In genomic region chr11:134349802-134350355, GRCh38 we compare ENCODE assay signal across 21 cellular contexts. TPM values are rescaled to one million over a fixed set of nuclear protein-coding genes. Genes with fewer than 3 reads are reported as not detected.
A peak's percentile ranks its signal among the peaks of the same experiment; 100 is the strongest.
DNase-seq lines count a peak whose midpoint lies in the region; ATAC-seq and TF ChIP-seq lines count a peak whose summit lies in the region.
"Had no signal": no experiment of that assay in that cellular context is flagged by ENCODE, and none has a peak within 500 bp of the region (broad histone marks: within the 10 kb centered on the region; RNA-seq: fewer than 3 reads in every experiment).

No MANE protein-coding gene starts in this region.

- peak overlapping the region; percentile 77 for H3K27ac Mint-ChIP-seq in activated CD4-positive, alpha-beta memory T cell treated with anti-CD3 and anti-CD28 coated beads, Interleukin-2, amount 10 ng/mL, durations not matched to agents 7 days and 5 days
- no peak overlapping the region for H3K27ac Mint-ChIP-seq in activated CD4-positive, alpha-beta memory T cell treated with anti-CD3 and anti-CD28 coated beads for 36 hours
- H3K27ac Mint-ChIP-seq in activated T-helper 17 cell treated with anti-CD3 and anti-CD28 coated beads, Interleukin-2, amount 50 U/mL, for 72 hours: peak overlapping the region; percentile 48
- H3K27ac Mint-ChIP-seq in Calu3 (ENCODE audit: unreplicated experiment): no peak overlapping the region
- H3K27ac Mint-ChIP-seq: CD4-positive, CD25-positive, alpha-beta regulatory T cell; mesothelial cell of epicardium; type B pancreatic cell had no signal

- peaks cover 2% of the 10 kb centered on the region for H3K36me3 Mint-ChIP-seq in activated CD4-positive, alpha-beta memory T cell treated with anti-CD3 and anti-CD28 coated beads, Interleukin-2, amount 10 ng/mL, durations not matched to agents 7 days and 5 days (ENCODE audit: low read depth)
- peaks cover 2% of the 10 kb centered on the region for H3K36me3 Mint-ChIP-seq in activated CD4-positive, alpha-beta memory T cell treated with anti-CD3 and anti-CD28 coated beads for 36 hours
- H3K36me3 Mint-ChIP-seq in activated T-helper 17 cell treated with anti-CD3 and anti-CD28 coated beads, Interleukin-2, amount 50 U/mL, for 72 hours (ENCODE audit: low read depth): no peaks in the 10 kb centered on the region
- H3K36me3 Mint-ChIP-seq in Calu3 (ENCODE audit: insufficient read depth, unreplicated experiment): no peaks in the 10 kb centered on the region
- H3K36me3 Mint-ChIP-seq: CD4-positive, CD25-positive, alpha-beta regulatory T cell had no signal

- DNase-seq in activated CD4-positive, alpha-beta memory T cell treated with anti-CD3 and anti-CD28 coated beads, Interleukin-2, amount 10 ng/mL, durations not matched to agents 7 days and 5 days: no peak
- no peak for DNase-seq in activated CD4-positive, alpha-beta memory T cell treated with anti-CD3 and anti-CD28 coated beads for 36 hours
- DNase-seq in suprapubic skin (ENCODE audit: low spot score in 2 of 2): peak; percentile 41 to 68
- DNase-seq in GM10248 (ENCODE audit: extremely low spot score): no peak
- DNase-seq in G401 (ENCODE audit: low spot score): no peak
- no peak for DNase-seq in Calu3
- DNase-seq: activated effector memory CD4-positive, alpha-beta T cell treated with anti-CD3 and anti-CD28 coated beads, Interleukin-2, amount 50 U/mL, for 16 hours; anterior cingulate cortex; CD4-positive, CD25-positive, alpha-beta regulatory T cell; EL; hippocampal formation; NCI-H1092; NCI-H2171 treated with DMSO at 0.1 percent for 48 hours; stimulated activated naive CD4-positive, alpha-beta T cell had no signal

- TF ChIP-seq CTCF in suprapubic skin (IDR thresholded peaks at IDR 0.05) (no peak), GM10248 (IDR thresholded peaks at IDR 0.05; ENCODE audit: control extremely low read depth, extremely low read depth, low read depth, missing control alignments) (no peak), Calu3 (IDR thresholded peaks at IDR 0.05; ENCODE audit: unreplicated experiment) (no peak)

- no peaks in the 10 kb centered on the region for H3K9me3 Mint-ChIP-seq in activated CD4-positive, alpha-beta memory T cell treated with anti-CD3 and anti-CD28 coated beads, Interleukin-2, amount 10 ng/mL, durations not matched to agents 7 days and 5 days
- H3K9me3 Mint-ChIP-seq in activated CD4-positive, alpha-beta memory T cell treated with anti-CD3 and anti-CD28 coated beads for 36 hours: no peaks in the 10 kb centered on the region
- H3K9me3 Mint-ChIP-seq in activated T-helper 17 cell treated with anti-CD3 and anti-CD28 coated beads, Interleukin-2, amount 50 U/mL, for 72 hours: no peaks in the 10 kb centered on the region
- H3K9me3 Mint-ChIP-seq in Calu3 (ENCODE audit: low read depth, unreplicated experiment): no peaks in the 10 kb centered on the region
- H3K9me3 Mint-ChIP-seq: type B pancreatic cell had no signal

- peak; percentile 1 for ATAC-seq in GM21529 (IDR thresholded peaks at IDR 0.05; ENCODE audit: unreplicated experiment)
- ATAC-seq in activated T-helper 17 cell treated with anti-CD3 and anti-CD28 coated beads, Interleukin-2, amount 50 U/mL, for 72 hours (replicated peaks): no peak
- ATAC-seq: Panc1 had no signal

- CTCF ChIA-PET in activated CD4-positive, alpha-beta memory T cell treated with anti-CD3 and anti-CD28 coated beads, Interleukin-2, amount 10 ng/mL, durations not matched to agents 7 days and 5 days (lab: Charles Lee): interaction anchor here (0.8 to 2.3 kb wide), 3 partner anchors 10 to 74 kb away, joined by 3 to 10 read pairs (median 8); partner anchors contain the start of gene GLB1L3
- CTCF ChIA-PET in activated CD4-positive, alpha-beta memory T cell treated with anti-CD3 and anti-CD28 coated beads for 36 hours (lab: Charles Lee): interaction anchor here (2.0 kb wide), 1 partner anchor 88 kb away, joined by 4 read pairs; no protein-coding TSS in a partner anchor
- CTCF ChIA-PET in GM10248 (lab: Yijun Ruan, JAX): interaction anchor here (1.3 to 2.4 kb wide), 3 partner anchors 9 to 88 kb away, joined by 3 to 9 read pairs (median 4); no protein-coding TSS in a partner anchor
- CTCF ChIA-PET in Calu3 (lab: Charles Lee): no interaction called here

- H3K27ac ChIP-seq in suprapubic skin: no peak overlapping the region
- H3K27ac ChIP-seq: KMS-11, SK-N-MC had no signal

- peaks cover 26% of the 10 kb centered on the region for H3K4me1 Mint-ChIP-seq in activated CD4-positive, alpha-beta memory T cell treated with anti-CD3 and anti-CD28 coated beads, Interleukin-2, amount 10 ng/mL, durations not matched to agents 7 days and 5 days
- peaks cover 16% of the 10 kb centered on the region for H3K4me1 Mint-ChIP-seq in activated CD4-positive, alpha-beta memory T cell treated with anti-CD3 and anti-CD28 coated beads for 36 hours (ENCODE audit: low read depth)
- H3K4me1 Mint-ChIP-seq in activated T-helper 17 cell treated with anti-CD3 and anti-CD28 coated beads, Interleukin-2, amount 50 U/mL, for 72 hours: peaks cover 14% of the 10 kb centered on the region
- no peaks in the 10 kb centered on the region for H3K4me1 Mint-ChIP-seq in Calu3 (ENCODE audit: low read depth, unreplicated experiment)

- H3K27me3 ChIP-seq in suprapubic skin: no peaks in the 10 kb centered on the region

- in situ Hi-C loops in G401 (cut with HindIII; ENCODE audit: low sequenced_read_pairs): no loop called here

- BruUV-seq in Calu3 (replicated peaks; lab: Mats Ljungman, UMichigan): no TSS peak

- no peak for TF ChIP-seq EP300 in suprapubic skin (IDR thresholded peaks at IDR 0.05)

- H3K4me3 ChIP-seq in suprapubic skin: no peak overlapping the region
- H3K4me3 ChIP-seq: SK-N-MC had no signal

- TF ChIP-seq POLR2A in suprapubic skin (IDR thresholded peaks at IDR 0.05): no peak

- H3K9me3 ChIP-seq in suprapubic skin: no peaks in the 10 kb centered on the region

- POLR2A ChIA-PET in activated CD4-positive, alpha-beta memory T cell treated with anti-CD3 and anti-CD28 coated beads, Interleukin-2, amount 10 ng/mL, durations not matched to agents 7 days and 5 days (lab: Charles Lee): interaction anchor here (0.8 kb wide), 1 partner anchor 18 kb away, joined by 4 read pairs; the partner anchor contains the start of gene GLB1L2
- POLR2A ChIA-PET in activated CD4-positive, alpha-beta memory T cell treated with anti-CD3 and anti-CD28 coated beads for 36 hours (lab: Charles Lee): no interaction called here
- POLR2A ChIA-PET in GM10248 (lab: Yijun Ruan, JAX): no interaction called here

- H3K4me1 ChIP-seq in suprapubic skin: no peaks in the 10 kb centered on the region

- 91% methylated on average over 7 of the region's 10 CpGs for WGBS in suprapubic skin

- H3K36me3 ChIP-seq in suprapubic skin: no peaks in the 10 kb centered on the region

- intact Hi-C loops in activated CD4-positive, alpha-beta memory T cell treated with anti-CD3 and anti-CD28 coated beads for 36 hours (cut with micrococcal nuclease): no loop called here
- intact Hi-C loops in Calu3 (cut with micrococcal nuclease; ENCODE audit: unreplicated experiment): no loop called here

- H3K4me3 Mint-ChIP-seq in activated CD4-positive, alpha-beta memory T cell treated with anti-CD3 and anti-CD28 coated beads, Interleukin-2, amount 10 ng/mL, durations not matched to agents 7 days and 5 days: no peak overlapping the region
- H3K4me3 Mint-ChIP-seq in activated CD4-positive, alpha-beta memory T cell treated with anti-CD3 and anti-CD28 coated beads for 36 hours: no peak overlapping the region
- no peak overlapping the region for H3K4me3 Mint-ChIP-seq in activated T-helper 17 cell treated with anti-CD3 and anti-CD28 coated beads, Interleukin-2, amount 50 U/mL, for 72 hours
- H3K4me3 Mint-ChIP-seq in Calu3 (ENCODE audit: low read depth, unreplicated experiment): no peak overlapping the region
- H3K4me3 Mint-ChIP-seq: CD4-positive, CD25-positive, alpha-beta regulatory T cell; mesothelial cell of epicardium; type B pancreatic cell had no signal

- peaks cover 3% of the 10 kb centered on the region for H3K27me3 Mint-ChIP-seq in activated CD4-positive, alpha-beta memory T cell treated with anti-CD3 and anti-CD28 coated beads, Interleukin-2, amount 10 ng/mL, durations not matched to agents 7 days and 5 days
- no peaks in the 10 kb centered on the region for H3K27me3 Mint-ChIP-seq in activated CD4-positive, alpha-beta memory T cell treated with anti-CD3 and anti-CD28 coated beads for 36 hours
- H3K27me3 Mint-ChIP-seq in activated T-helper 17 cell treated with anti-CD3 and anti-CD28 coated beads, Interleukin-2, amount 50 U/mL, for 72 hours: no peaks in the 10 kb centered on the region
- H3K27me3 Mint-ChIP-seq in Calu3 (ENCODE audit: unreplicated experiment): no peaks in the 10 kb centered on the region
- H3K27me3 Mint-ChIP-seq: CD4-positive, CD25-positive, alpha-beta regulatory T cell; type B pancreatic cell had no signal

RNA-seq across cellular contexts. Expression of gene GLB1L2, which starts 18.1 kb away (rescaled TPM):
- 1 to 10 TPM; 2.1 to 2.5 TPM for total RNA-seq in activated CD4-positive, alpha-beta memory T cell treated with anti-CD3 and anti-CD28 coated beads, Interleukin-2, amount 10 ng/mL, durations not matched to agents 7 days and 5 days
- total RNA-seq in activated CD4-positive, alpha-beta memory T cell treated with anti-CD3 and anti-CD28 coated beads for 36 hours: 1 to 10 TPM; 3.8 to 4.1 TPM
- total RNA-seq in activated T-helper 17 cell treated with anti-CD3 and anti-CD28 coated beads, Interleukin-2, amount 50 U/mL, for 72 hours: 1 to 10 TPM; 2.0 to 4.0 TPM
- total RNA-seq in suprapubic skin: 10 to 100 TPM; 11.5 to 28.3 (median 21.8) TPM
- total RNA-seq in G401 (2014; rRNA removed; shearing (Covaris generic)): 9.8 and 13.0 TPM in 2 replicates
- 15.5 and 19.0 TPM in 2 replicates for total RNA-seq in Calu3 (2022)

Comparison
In these comparisons a context has a peak if more than half of its experiments do, and no peak if none do; other contexts are left out.
1. H3K27ac Mint-ChIP-seq: peak in activated CD4-positive, alpha-beta memory T cell treated with anti-CD3 and anti-CD28 coated beads, Interleukin-2, amount 10 ng/mL, durations not matched to agents 7 days and 5 days (single experiment) and activated T-helper 17 cell treated with anti-CD3 and anti-CD28 coated beads, Interleukin-2, amount 50 U/mL, for 72 hours (single experiment); none in activated CD4-positive, alpha-beta memory T cell treated with anti-CD3 and anti-CD28 coated beads for 36 hours (single experiment) and Calu3 (single experiment).
2. DNase-seq: peak in suprapubic skin (2 of 2); none in activated CD4-positive, alpha-beta memory T cell treated with anti-CD3 and anti-CD28 coated beads, Interleukin-2, amount 10 ng/mL, durations not matched to agents 7 days and 5 days (single experiment), activated CD4-positive, alpha-beta memory T cell treated with anti-CD3 and anti-CD28 coated beads for 36 hours (single experiment), GM10248 (single experiment), G401 (single experiment) and Calu3 (single experiment).